8 cellular contexts compared by ENCODE assay signal in the genomic region with DNA sequence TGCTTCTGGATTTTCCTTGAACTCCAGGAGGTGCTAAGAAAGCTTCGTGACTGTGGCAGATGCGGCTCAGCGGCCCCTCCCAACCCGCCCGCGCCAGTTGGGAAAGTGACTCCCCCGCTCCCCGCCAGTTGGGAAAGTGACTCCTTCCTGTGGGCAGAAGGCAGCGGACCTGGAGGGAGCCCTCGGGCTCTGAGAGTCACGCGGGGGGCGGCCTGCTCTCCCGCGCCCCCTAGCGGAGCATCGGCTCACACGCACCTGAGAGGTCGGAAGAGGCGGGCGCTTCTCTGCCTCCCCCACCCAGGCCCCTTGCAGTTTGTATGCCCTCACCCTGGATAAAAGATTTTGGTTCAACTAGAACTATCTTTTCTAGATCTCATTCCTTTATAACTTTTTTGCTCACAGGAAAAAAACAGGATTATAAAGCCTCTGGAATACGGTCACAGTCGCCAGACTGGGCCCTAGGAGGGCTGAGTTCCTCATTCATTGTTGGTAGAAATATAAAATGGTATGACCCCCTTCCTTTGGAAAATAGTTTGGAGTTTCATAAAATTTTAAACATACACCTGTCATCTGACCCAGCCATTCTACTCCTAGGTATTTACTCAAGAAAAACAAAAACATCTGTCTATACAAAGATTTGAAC.
A peak's percentile ranks its signal among the peaks of the same experiment; 100 is the strongest.
DNase-seq lines count a peak whose midpoint lies in the region; ATAC-seq and TF ChIP-seq lines count a peak whose summit lies in the region.

No MANE protein-coding gene starts in this region.

- in situ Hi-C loops in gastrocnemius medialis (cut with MboI; ENCODE audit: low sequenced_read_pairs in 4 of 4): loop anchor here (10.0 to 25.0 kb wide), 4 partner anchors 332 to 1532 kb away; a partner anchor contains a TSS

- no peak overlapping the region for H3K4me3 ChIP-seq in A673 (ENCODE audit: low read depth, low read length, poor library complexity, severe bottlenecking)
- no peak overlapping the region for H3K4me3 ChIP-seq in HFF-Myc (replicated peaks; ENCODE audit: low read depth, low read length)
- peak overlapping the region in 3 of 4 donors; percentile 11 to 21 (median 13) for H3K4me3 ChIP-seq in gastrocnemius medialis

- peaks cover 13% of the 10 kb centered on the region for H3K9me3 Mint-ChIP-seq in activated T-helper 2 cell treated with anti-CD3 and anti-CD28 coated beads, Interferon-gamma antibody, Interleukin-2, Interleukin-4, amounts not matched to agents 10 μg/mL and 5 μg/mL and 100 μg/mL, durations not matched to agents 14 hours and 24 hours and 36 hours

- H3K27ac ChIP-seq in A673 (ENCODE audit: low read depth, low read length, poor library complexity, severe bottlenecking) (no peak overlapping the region), gastrocnemius medialis (no peak overlapping the region)

- BruUV-seq in A673 (replicated peaks; lab: Mats Ljungman, UMichigan): no TSS peak

- no peak overlapping the region for H3K4me3 Mint-ChIP-seq in activated T-helper 2 cell treated with anti-CD3 and anti-CD28 coated beads, Interferon-gamma antibody, Interleukin-2, Interleukin-4, amounts not matched to agents 10 μg/mL and 5 μg/mL and 100 μg/mL, durations not matched to agents 14 hours and 24 hours and 36 hours (ENCODE audit: low read depth)

- peaks cover 13% of the 10 kb centered on the region for H3K4me1 Mint-ChIP-seq in activated T-helper 2 cell treated with anti-CD3 and anti-CD28 coated beads, Interferon-gamma antibody, Interleukin-2, Interleukin-4, amounts not matched to agents 10 μg/mL and 5 μg/mL and 100 μg/mL, durations not matched to agents 14 hours and 24 hours and 36 hours (ENCODE audit: low read depth)

- TF ChIP-seq CTCF in A673 (conservative IDR thresholded peaks at IDR 0.05; ENCODE audit: low read depth, low read length) (peak; percentile 64), HFF-Myc (IDR thresholded peaks at IDR 0.05; ENCODE audit: low read depth, low read length, missing control alignments) (peak; percentile 64), gastrocnemius medialis (IDR thresholded peaks at IDR 0.05 in 4 of 5, conservative IDR thresholded peaks at IDR 0.05 in 1 of 5) (peak; percentile 26 to 65 (median 41))

- H3K36me3 ChIP-seq in A673 (ENCODE audit: insufficient read depth, low read length, poor library complexity, severe bottlenecking) (no peaks in the 10 kb centered on the region), gastrocnemius medialis (no peaks in the 10 kb centered on the region)

- peaks cover 58% of the 10 kb centered on the region for H3K27me3 Mint-ChIP-seq in activated T-helper 2 cell treated with anti-CD3 and anti-CD28 coated beads, Interferon-gamma antibody, Interleukin-2, Interleukin-4, amounts not matched to agents 10 μg/mL and 5 μg/mL and 100 μg/mL, durations not matched to agents 14 hours and 24 hours and 36 hours (ENCODE audit: low read depth)

- intact Hi-C loops in A673 (cut with micrococcal nuclease; ENCODE audit: unreplicated experiment): loop anchor here (5.0 kb wide), 4 partner anchors 492 to 1552 kb away; a partner anchor contains a TSS
- intact Hi-C loops in activated T-helper 2 cell treated with anti-CD3 and anti-CD28 coated beads, Interferon-gamma antibody, Interleukin-2, Interleukin-4, amounts not matched to agents 10 μg/mL and 5 μg/mL and 100 μg/mL, durations not matched to agents 14 hours and 24 hours and 36 hours (cut with micrococcal nuclease): loop anchor here (2.0 to 5.0 kb wide), 5 partner anchors 67 to 712 kb away; a partner anchor contains a TSS
- intact Hi-C loops in head of caudate nucleus (cut with DNase I): loop anchor here (5.0 to 10.0 kb wide), 4 partner anchors 102 to 492 kb away; a partner anchor contains a TSS
- intact Hi-C loops in gastrocnemius medialis (cut with DNase I; ENCODE audit: low total_unique reads): loop anchor here (5.0 kb wide), 2 partner anchors 98 to 492 kb away; no protein-coding TSS in a partner anchor

- peak; percentile 39 for DNase-seq in A673 (ENCODE audit: low spot score)
- no peak for DNase-seq in HFF-Myc (ENCODE audit: extremely low read depth, low read depth)
- DNase-seq in activated T-helper 2 cell treated with anti-CD3 and anti-CD28 coated beads, Interferon-gamma antibody, Interleukin-2, Interleukin-4, amounts not matched to agents 10 μg/mL and 5 μg/mL and 100 μg/mL, durations not matched to agents 14 hours and 24 hours and 36 hours (ENCODE audit: low spot score): peak; percentile 14
- DNase-seq in head of caudate nucleus: peak in 36 of 42 donors; percentile 15 to 78 (median 46)
- DNase-seq in gastrocnemius medialis: peak in 1 of 2 donors; percentile 18
- DNase-seq in putamen (ENCODE audit: low spot score): no peak
- no peak for DNase-seq in foreskin melanocyte

- H3K4me1 ChIP-seq in A673 (ENCODE audit: insufficient read depth, low read length, poor library complexity, severe bottlenecking) (no peaks in the 10 kb centered on the region), gastrocnemius medialis (peaks cover 0 to 2% of the 10 kb centered on the region in 2 donors)

- no peaks in the 10 kb centered on the region for H3K36me3 Mint-ChIP-seq in activated T-helper 2 cell treated with anti-CD3 and anti-CD28 coated beads, Interferon-gamma antibody, Interleukin-2, Interleukin-4, amounts not matched to agents 10 μg/mL and 5 μg/mL and 100 μg/mL, durations not matched to agents 14 hours and 24 hours and 36 hours (ENCODE audit: low read depth)

- CTCF ChIA-PET in A673 (lab: Charles Lee): no interaction called here

- peaks cover 9% of the 10 kb centered on the region for H3K9me3 ChIP-seq in A673 (ENCODE audit: low read depth, low read length, poor library complexity, severe bottlenecking)
- no peaks in the 10 kb centered on the region for H3K9me3 ChIP-seq in gastrocnemius medialis

- no peak for TF ChIP-seq POLR2A in gastrocnemius medialis (IDR thresholded peaks at IDR 0.05)

- peaks cover 4% of the 10 kb centered on the region for H3K27me3 ChIP-seq in A673 (replicated peaks; ENCODE audit: insufficient read depth, low read depth, low read length, poor library complexity)
- H3K27me3 ChIP-seq in gastrocnemius medialis: peaks cover 0 to 24% (median 15%) of the 10 kb centered on the region in 3 donors

- H3K27ac Mint-ChIP-seq in activated T-helper 2 cell treated with anti-CD3 and anti-CD28 coated beads, Interferon-gamma antibody, Interleukin-2, Interleukin-4, amounts not matched to agents 10 μg/mL and 5 μg/mL and 100 μg/mL, durations not matched to agents 14 hours and 24 hours and 36 hours: no peak overlapping the region

- no peak for ATAC-seq in gastrocnemius medialis
- ATAC-seq in HG03432 (IDR thresholded peaks at IDR 0.05; ENCODE audit: unreplicated experiment): no peak

- POLR2A ChIA-PET in A673 (lab: Charles Lee; ENCODE audit: low non-redundant PET): no interaction called here

Comparison
In these comparisons a context has a peak if more than half of its experiments do, and no peak if none do; other contexts are left out.
1. DNase-seq: peak in A673 (single experiment), activated T-helper 2 cell treated with anti-CD3 and anti-CD28 coated beads, Interferon-gamma antibody, Interleukin-2, Interleukin-4, amounts not matched to agents 10 μg/mL and 5 μg/mL and 100 μg/mL, durations not matched to agents 14 hours and 24 hours and 36 hours (single experiment) and head of caudate nucleus (36 of 42); none in HFF-Myc (single experiment), putamen (single experiment) and foreskin melanocyte (single experiment).
2. H3K4me3 ChIP-seq: peak in gastrocnemius medialis (3 of 4); none in A673 (single experiment) and HFF-Myc (single experiment).
3. Peak in every context shown above with its lines, with median percentiles within 50 percentile points of each other: CTCF ChIP-seq.